In genomic region chr2:10785260-10785659, GRCh38 we compare ENCODE assay signal across 26 cellular contexts. TPM values are rescaled to one million over a fixed set of nuclear protein-coding genes. Genes with fewer than 3 reads are reported as not detected.
DNase-seq lines count a peak whose midpoint lies in the region; ATAC-seq, FAIRE-seq and TF ChIP-seq lines count a peak whose summit lies in the region.
"Had no signal": no experiment of that assay in that cellular context is flagged by ENCODE, and none has a peak within 500 bp of the region (broad histone marks: within the 10 kb centered on the region; RNA-seq: fewer than 3 reads in every experiment).

No MANE protein-coding gene starts in this region.

- BruUV-seq in IMR-90 (replicated peaks; lab: Mats Ljungman, UMichigan): no TSS peak

- H3K4me3 ChIP-seq in IMR-90 (ENCODE audit: insufficient read depth, low read depth, low read length): no peak overlapping the region
- H3K4me3 ChIP-seq in kidney (ENCODE audit: low read length in 2 of 2): no peak overlapping the region
- H3K4me3 ChIP-seq: BLaER1, SJSA1 had no signal

- H3K79me1 ChIP-seq in IMR-90 (ENCODE audit: low read depth in 1 of 2, low read length in 2 of 2): peaks cover 7 to 26% of the 10 kb centered on the region in 2 experiments

- no peak overlapping the region for H2AFZ ChIP-seq in IMR-90 (replicated peaks; ENCODE audit: low read length, poor library complexity)

- H3K9me3 ChIP-seq in IMR-90 (ENCODE audit: control insufficient read depth, insufficient read depth, low read length) (no peaks in the 10 kb centered on the region), kidney (ENCODE audit: control insufficient read depth in 1 of 2, low read length in 2 of 2) (no peaks in the 10 kb centered on the region)
- H3K9me3 ChIP-seq: BLaER1, SJSA1 had no signal

- peaks cover under 1% of the 10 kb centered on the region for H3K4me1 Mint-ChIP-seq in progenitor cell of endocrine pancreas (ENCODE audit: low read depth)

- no peak overlapping the region for H3K23ac ChIP-seq in IMR-90 (ENCODE audit: low read depth, low read length)

- no peak overlapping the region for H2AK5ac ChIP-seq in IMR-90 (ENCODE audit: low read depth, low read length)

- H3K14ac ChIP-seq in IMR-90 (replicated peaks; ENCODE audit: low read depth, low read length): no peak overlapping the region

- intact Hi-C loops in IMR-90 (cut with micrococcal nuclease) (no loop called here), kidney (cut with DNase I) (no loop called here), posterior cingulate gyrus (cut with DNase I) (no loop called here)

- DNase-seq in IMR-90: no peak
- peak; percentile 35 for DNase-seq in kidney
- DNase-seq in progenitor cell of endocrine pancreas (ENCODE audit: low spot score, unreplicated experiment): no peak
- no peak for DNase-seq in NCI-H748 treated with DMSO at 0.1 percent for 48 hours (lab: John Stamatoyannopoulos, UW)
- DNase-seq in activated T-cell treated with anti-CD3 and anti-CD28 coated beads for 4 hours: no peak
- no peak for DNase-seq in posterior cingulate gyrus
- DNase-seq: ACHN; CD4-positive, alpha-beta T cell; COR-L47; DMS79; GOT3; HCEC 1CT; NCI-H1105; NCI-H146; NCI-H2029; NCI-H2227 treated with DMSO at 0.1 percent for 48 hours; NCI-H510A treated with DMSO at 0.1 percent for 48 hours; NCI-H774; NK-92 treated with Interleukin-12 subunit alpha and Interleukin-12 subunit beta, amount 100 ng/mL, for 24 hours had no signal

- no peak overlapping the region for H2BK120ac ChIP-seq in IMR-90 (ENCODE audit: low read depth, low read length)

- no peak overlapping the region for H4K8ac ChIP-seq in IMR-90 (ENCODE audit: low read depth in 2 of 2, low read length in 2 of 2)

- in situ Hi-C loops in IMR-90 (cut with MboI; ENCODE audit: low sequenced_read_pairs): no loop called here

- ATAC-seq in IMR-90 (ENCODE audit: low read depth) (0 out of 2 replicates have a peak, but pooled peaks have one; percentile 19), HG03280 (IDR thresholded peaks at IDR 0.05; ENCODE audit: unreplicated experiment) (no peak)
- ATAC-seq: Panc1 had no signal

- H3K4me1 ChIP-seq in IMR-90 (ENCODE audit: control insufficient read depth, insufficient read depth, low read length): peaks cover 2% of the 10 kb centered on the region; the same call in 1 of the 2 replicates
- H3K4me1 ChIP-seq in kidney (ENCODE audit: control insufficient read depth in 1 of 2, insufficient read depth in 1 of 2, low read depth in 1 of 2, low read length in 2 of 2): peaks cover 4 to 12% of the 10 kb centered on the region in 2 donors

- POLR2A ChIA-PET in IMR-90 (lab: Charles Lee; ENCODE audit: unreplicated experiment): no interaction called here

- H2BK5ac ChIP-seq in IMR-90 (ENCODE audit: low read depth, low read length, poor library complexity, severe bottlenecking): no peak overlapping the region

- peak overlapping the region; percentile 52 for H3K27ac Mint-ChIP-seq in progenitor cell of endocrine pancreas
- H3K27ac Mint-ChIP-seq: CD4-positive, alpha-beta T cell had no signal

- H3K27me3 ChIP-seq in IMR-90 (ENCODE audit: control insufficient read depth, insufficient read depth, low read length): no peaks in the 10 kb centered on the region
- H3K27me3 ChIP-seq: BLaER1, SJSA1 had no signal

- H2BK15ac ChIP-seq in IMR-90 (ENCODE audit: low read depth, low read length): no peak overlapping the region

- CTCF ChIA-PET in IMR-90 (lab: Yijun Ruan, JAX): no interaction called here

- no peak overlapping the region for H2AK9ac ChIP-seq in IMR-90 (replicated peaks; ENCODE audit: low read depth, low read length, poor library complexity)

- H4K5ac ChIP-seq in IMR-90 (ENCODE audit: low read depth, low read length): no peak overlapping the region

- TF ChIP-seq CTCF in IMR-90 (conservative IDR thresholded peaks at IDR 0.05; ENCODE audit: low read depth, low read length) (no peak), VCaP (conservative IDR thresholded peaks at IDR 0.05) (no peak), kidney (IDR thresholded peaks at IDR 0.05; ENCODE audit: borderline replicate concordance, extremely low read depth, insufficient read depth) (no peak), progenitor cell of endocrine pancreas (IDR thresholded peaks at IDR 0.05; ENCODE audit: unreplicated experiment) (no peak)

- no peak overlapping the region for H3K4ac ChIP-seq in IMR-90 (ENCODE audit: low read depth, low read length)

- no peaks in the 10 kb centered on the region for H3K27me3 Mint-ChIP-seq in progenitor cell of endocrine pancreas
- H3K27me3 Mint-ChIP-seq: CD4-positive, alpha-beta T cell had no signal

- no peak for FAIRE-seq in kidney (lab: Jason Lieb, UNC)
- FAIRE-seq: HTR-8/SVneo had no signal

- no peaks in the 10 kb centered on the region for H3K9me3 Mint-ChIP-seq in progenitor cell of endocrine pancreas (ENCODE audit: low read depth)
- H3K9me3 Mint-ChIP-seq: CD4-positive, alpha-beta T cell had no signal

- peaks cover 39% of the 10 kb centered on the region for H3K36me3 Mint-ChIP-seq in progenitor cell of endocrine pancreas (ENCODE audit: insufficient read depth)

- TF ChIP-seq RAD21 in IMR-90 (IDR thresholded peaks at IDR 0.05; ENCODE audit: low read length): no peak

- no peak overlapping the region for H3K56ac ChIP-seq in IMR-90 (ENCODE audit: extremely low read depth, insufficient read depth, low read length)

- TF ChIP-seq POLR2A in IMR-90 (IDR thresholded peaks at IDR 0.05; ENCODE audit: low read depth, low read length): no peak

- peaks cover 11% of the 10 kb centered on the region for H4K20me1 ChIP-seq in IMR-90 (ENCODE audit: insufficient read depth, low read length)

- H3K27ac ChIP-seq in IMR-90 (ENCODE audit: insufficient read depth, low read length) (no peak overlapping the region), VCaP (0 out of 2 replicates have a peak overlapping the region, but pooled peaks have one; percentile 11), kidney (ENCODE audit: low read depth in 2 of 2, low read length in 2 of 2) (no peak overlapping the region)
- H3K27ac ChIP-seq: BLaER1, KMS-11, SJSA1 had no signal

- peaks cover 55% of the 10 kb centered on the region for H3K36me3 ChIP-seq in IMR-90 (ENCODE audit: control insufficient read depth, insufficient read depth, low read length)
- H3K36me3 ChIP-seq in kidney (ENCODE audit: control insufficient read depth in 1 of 2, insufficient read depth in 2 of 2, low read length in 2 of 2): peaks cover 38 to 60% of the 10 kb centered on the region in 2 donors

- H3K9ac ChIP-seq in IMR-90 (ENCODE audit: low read depth, low read length): no peak overlapping the region
- no peak overlapping the region for H3K9ac ChIP-seq in kidney (ENCODE audit: low read length in 2 of 2)
- H3K9ac ChIP-seq: BLaER1, KMS-11 had no signal

- dilution Hi-C loops in IMR-90 (cut with HindIII; ENCODE audit: low sequenced_read_pairs, unreplicated experiment): no loop called here

- H3K4me2 ChIP-seq in IMR-90 (ENCODE audit: low read depth, low read length): no peak overlapping the region
- H3K4me2 ChIP-seq: BLaER1, KMS-11 had no signal

- no peak overlapping the region for H2BK20ac ChIP-seq in IMR-90 (ENCODE audit: low read depth, low read length)

- peaks cover 7% of the 10 kb centered on the region for H3K9me1 ChIP-seq in IMR-90 (ENCODE audit: insufficient read depth, low read length)

- H3K18ac ChIP-seq in IMR-90 (ENCODE audit: low read depth, low read length): no peak overlapping the region

- H3K4me3 Mint-ChIP-seq in progenitor cell of endocrine pancreas (ENCODE audit: low read depth): no peak overlapping the region
- H3K4me3 Mint-ChIP-seq: CD4-positive, alpha-beta T cell had no signal

- no CpG with 5 or more reads among the region's 5 CpGs for WGBS in IMR-90 (ENCODE audit: extremely low coverage in 2 of 2, insufficient read length in 1 of 2), 2 experiments

- no peak overlapping the region for H4K91ac ChIP-seq in IMR-90 (ENCODE audit: insufficient read depth, low read depth, low read length)

TF ChIP-seq in IMR-90, 13 proteins besides CTCF, POLR2A, EP300 and RAD21:
- no peak for TF ChIP-seq RCOR1 (IDR thresholded peaks at IDR 0.05; ENCODE audit: insufficient replicate concordance, low read length)
- no peak for TF ChIP-seq ELK1 (IDR thresholded peaks at IDR 0.05; ENCODE audit: borderline replicate concordance, low read depth, low read length)
- TF ChIP-seq SMC3 (IDR thresholded peaks at IDR 0.05; ENCODE audit: low read depth, low read length): no peak
- no peak for TF ChIP-seq MAZ (IDR thresholded peaks at IDR 0.05; ENCODE audit: borderline replicate concordance, low read depth, low read length)
- TF ChIP-seq BHLHE40 (IDR thresholded peaks at IDR 0.05; ENCODE audit: low read depth, low read length): no peak
- TF ChIP-seq CHD1 (IDR thresholded peaks at IDR 0.05; ENCODE audit: low read depth, low read length): no peak

RNA-seq across cellular contexts. Expression of gene PDIA6, which starts 27.3 kb away (rescaled TPM):
- total RNA-seq in IMR-90 (2012; rRNA removed): 204 and 384 TPM in 2 replicates
- 317 and 349 TPM in 2 replicates for polyA plus RNA-seq in IMR-90 (2012; rRNA removed)
- polyA plus RNA-seq in IMR-90 (2012; cell fraction: cytosol; rRNA removed): 120 and 217 TPM in 2 replicates
- 31.1 and 123 TPM in 2 replicates for polyA plus RNA-seq in IMR-90 (2012; cell fraction: nucleus; rRNA removed; ENCODE audit: low replicate concordance)
- 225 TPM for total RNA-seq in kidney
- 190 TPM for polyA plus RNA-seq in kidney (ENCODE audit: insufficient read depth, low read depth, low replicate concordance)
- 248 and 249 TPM in 2 replicates for total RNA-seq in progenitor cell of endocrine pancreas
